27 cellular contexts compared by ENCODE assay signal in the genomic region with DNA sequence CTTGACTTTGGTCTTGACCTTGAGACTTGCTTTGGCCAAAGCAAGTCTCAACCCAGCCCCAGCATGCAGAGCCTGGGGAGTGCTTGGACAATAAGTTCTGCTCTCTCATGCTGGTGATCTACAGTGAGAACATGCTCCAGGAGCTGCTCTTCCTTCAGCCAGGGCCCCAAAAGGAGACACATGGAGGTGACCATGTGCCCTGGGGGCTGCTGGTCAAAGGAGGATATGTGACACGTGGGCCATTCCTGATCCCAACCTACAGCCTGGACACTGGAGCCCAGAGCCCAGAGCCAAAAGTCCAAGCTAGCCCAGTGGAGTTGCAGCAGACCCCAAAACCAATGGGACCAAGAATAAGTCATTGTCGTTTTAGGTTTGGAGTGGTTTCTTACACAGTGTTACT.
"Had no signal": no experiment of that assay in that cellular context is flagged by ENCODE, and none has a peak within 500 bp of the region (broad histone marks: within the 10 kb centered on the region; RNA-seq: fewer than 3 reads in every experiment).

No MANE protein-coding gene starts in this region.

- DNase-seq: cerebellar nuclear complex; dorsolateral prefrontal cortex; effector CD8-positive, alpha-beta T cell; endodermal cell; foreskin fibroblast; gastrocnemius medialis; left cardiac atrium; left lung; mesendoderm; midbrain; naive thymus-derived CD4-positive, alpha-beta T cell; nephron progenitor cell; occipital lobe; pancreas; stimulated activated CD4-positive, alpha-beta T cell treated with anti-CD3 and anti-CD28 coated beads, Interleukin-12 subunit alpha, Interleukin-12 subunit beta, amount 100 ng/mL, for 4 hours; stimulated activated CD4-positive, alpha-beta T cell treated with anti-CD3 and anti-CD28 coated beads, Interleukin-1b, Interleukin-23, amount 100 ng/mL, for 48 hours; stimulated activated CD4-positive, alpha-beta T cell treated with anti-CD3 and anti-CD28 coated beads, Interleukin-4, amount 100 ng/mL, for 1 hour; stimulated activated naive CD4-positive, alpha-beta T cell treated with Interleukin-2 at 50 U/mL for 16 hours; stomach; thyroid gland; trophoblast cell had no signal

- H3K4me2 ChIP-seq: hepatocyte, smooth muscle cell had no signal

- H3K4me3 ChIP-seq: dorsolateral prefrontal cortex, gastrocnemius medialis, hepatocyte, left lung, pancreas, smooth muscle cell, stomach, thyroid gland had no signal

- ATAC-seq: esophagus mucosa; gastrocnemius medialis; left cardiac atrium; left lung; naive thymus-derived CD4-positive, alpha-beta T cell; pancreas; sciatic nerve; stimulated activated effector memory CD8-positive, alpha-beta T cell treated with anti-CD3 and anti-CD28 coated beads, Interleukin-12 subunit alpha, Interleukin-12 subunit beta, amount 100 ng/mL, for 72 hours had no signal

- H3K4me1 ChIP-seq: gastrocnemius medialis, left lung, pancreas, stomach, thyroid gland had no signal

- H3K79me2 ChIP-seq: hepatocyte had no signal

- H3K36me3 ChIP-seq: gastrocnemius medialis, left lung, pancreas, stomach, thyroid gland had no signal

- H3K27me3 ChIP-seq: dorsolateral prefrontal cortex, gastrocnemius medialis, hepatocyte, pancreas, thyroid gland had no signal

- H3K27ac ChIP-seq: dorsolateral prefrontal cortex, epithelial cell of prostate, gastrocnemius medialis, hepatocyte, left lung, pancreas, stomach, thyroid gland had no signal

- H3K9me3 ChIP-seq: gastrocnemius medialis, left lung, pancreas, stomach, thyroid gland had no signal

- FAIRE-seq: pancreas had no signal

- H2AFZ ChIP-seq: hepatocyte had no signal
